In genomic region chr17:66308856-66309255, GRCh38 we compare ENCODE assay signal across 14 cellular contexts.
"Had no signal": no experiment of that assay in that cellular context is flagged by ENCODE, and none has a peak within 500 bp of the region (broad histone marks: within the 10 kb centered on the region; RNA-seq: fewer than 3 reads in every experiment).

No MANE protein-coding gene starts in this region.

- H3K4me1 ChIP-seq: pancreas had no signal

- H3K9me3 Mint-ChIP-seq: endodermal cell, neural progenitor cell had no signal

- H3K27ac ChIP-seq: body of pancreas, neural progenitor cell, pancreas had no signal

- ATAC-seq: body of pancreas, left ventricle myocardium superior, pancreas had no signal

- DNase-seq: activated CD4-positive, CD25-positive, alpha-beta regulatory T cell treated with anti-CD3 and anti-CD28 coated beads, Interleukin-2, amount 50 U/mL, for 72 hours; activated gamma-delta T cell; amniotic stem cell; body of pancreas; endodermal cell; erythroblast; hippocampal formation; left ventricle myocardium superior; mesendoderm; pancreas; SHP77; stimulated activated CD4-positive, alpha-beta T cell treated with anti-CD3 and anti-CD28 coated beads, Interleukin-4, amount 100 ng/mL, for 1 hour; stimulated activated CD8-positive, alpha-beta memory T cell treated with anti-CD3 and anti-CD28 coated beads, Interleukin-4, amount 100 ng/mL, for 48 hours had no signal

- H3K4me3 Mint-ChIP-seq: endodermal cell, neural progenitor cell had no signal

- H3K9me3 ChIP-seq: body of pancreas, pancreas had no signal

- H3K27me3 ChIP-seq: body of pancreas, pancreas had no signal

- H3K27ac Mint-ChIP-seq: endodermal cell, neural progenitor cell had no signal

- H3K36me3 ChIP-seq: neural progenitor cell, pancreas had no signal

- H3K4me3 ChIP-seq: body of pancreas, neural progenitor cell, pancreas had no signal
